Comparison of ENCODE assay signal across 30 cellular contexts in the genomic region with DNA sequence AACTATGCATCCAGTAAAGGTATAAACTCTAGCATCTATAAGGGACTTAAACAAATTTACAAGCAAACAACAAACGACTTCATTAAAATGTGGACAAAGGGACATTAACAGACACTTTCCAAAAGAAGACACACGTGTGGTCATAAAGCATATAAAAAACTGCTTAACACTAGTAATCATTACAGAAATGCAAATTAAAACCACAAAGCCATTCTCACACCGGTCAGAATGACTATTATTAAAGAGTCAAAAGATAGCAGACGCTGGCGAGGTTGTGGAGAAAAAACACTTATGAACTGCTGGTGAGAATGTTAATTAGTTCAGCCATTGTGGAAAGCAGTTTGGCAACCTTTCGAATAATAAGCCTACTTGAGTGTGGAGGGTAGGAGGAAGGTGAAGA.
"Had no signal": no experiment of that assay in that cellular context is flagged by ENCODE, and none has a peak within 500 bp of the region (broad histone marks: within the 10 kb centered on the region; RNA-seq: fewer than 3 reads in every experiment).

No MANE protein-coding gene starts in this region.

- FAIRE-seq: bronchial epithelial cell had no signal

- H3K4me1 ChIP-seq: SJCRH30 had no signal

- DNase-seq: activated CD4-positive, alpha-beta memory T cell treated with anti-CD3 and anti-CD28 coated beads, Interleukin-2, amount 10 ng/mL, durations not matched to agents 7 days and 5 days; activated CD4-positive, alpha-beta T cell treated with anti-CD3 and anti-CD28 coated beads for 1 hour; activated CD4-positive, alpha-beta T cell treated with anti-CD3 and anti-CD28 coated beads for 48 hours; activated CD4-positive, CD25-positive, alpha-beta regulatory T cell; activated CD8-positive, alpha-beta memory T cell treated with anti-CD3 and anti-CD28 coated beads for 24 hours; activated CD8-positive, alpha-beta memory T cell treated with anti-CD3 and anti-CD28 coated beads, Interleukin-2, amount 10 ng/mL, durations not matched to agents 7 days and 5 days; activated CD8-positive, alpha-beta memory T cell treated with anti-CD3 and anti-CD28 coated beads, Interleukin-2, amount 50 U/mL, for 48 hours; activated effector memory CD4-positive, alpha-beta T cell treated with Interleukin-2 at 50 U/mL for 16 hours; activated naive CD4-positive, alpha-beta T cell treated with anti-CD3 and anti-CD28 coated beads, Interleukin-2, amount 10 ng/mL, durations not matched to agents 7 days and 5 days; activated naive CD8-positive, alpha-beta T cell treated with anti-CD3 and anti-CD28 coated beads, Interleukin-2, amount 50 U/mL, for 24 hours; activated T-cell treated with anti-CD3 and anti-CD28 coated beads, Interleukin-2, amount 50 U/mL, for 48 hours; anterior cingulate cortex; caudate nucleus; cerebellar nuclear complex; cortex of kidney; NCI-H1436 treated with DMSO at 0.1 percent for 48 hours; NCI-H1694 treated with DMSO at 0.1 percent for 48 hours; NCI-H2029; NCI-H226; NCI-H446 treated with DMSO at 0.1 percent for 48 hours; NCI-H524; NCI-H748 treated with DMSO at 0.1 percent for 48 hours; OCI-M1; SHP77; SJCRH30; T1000; WERI-Rb-1 had no signal

- H3K27ac ChIP-seq: SJCRH30, SK-N-MC, WERI-Rb-1 had no signal

- H3K4me3 ChIP-seq: SJCRH30, SK-N-MC had no signal

- ATAC-seq: activated CD8-positive, alpha-beta memory T cell treated with anti-CD3 and anti-CD28 coated beads, Interleukin-2, amount 10 ng/mL, durations not matched to agents 7 days and 5 days; activated naive CD8-positive, alpha-beta T cell treated with anti-CD3 and anti-CD28 coated beads, Interleukin-2, amount 50 U/mL, for 24 hours; Panc1 had no signal

- H3K27me3 ChIP-seq: SJCRH30 had no signal

- H3K9me3 ChIP-seq: SJCRH30 had no signal

- H3K36me3 ChIP-seq: SJCRH30, WERI-Rb-1 had no signal
